In the genomic region with DNA sequence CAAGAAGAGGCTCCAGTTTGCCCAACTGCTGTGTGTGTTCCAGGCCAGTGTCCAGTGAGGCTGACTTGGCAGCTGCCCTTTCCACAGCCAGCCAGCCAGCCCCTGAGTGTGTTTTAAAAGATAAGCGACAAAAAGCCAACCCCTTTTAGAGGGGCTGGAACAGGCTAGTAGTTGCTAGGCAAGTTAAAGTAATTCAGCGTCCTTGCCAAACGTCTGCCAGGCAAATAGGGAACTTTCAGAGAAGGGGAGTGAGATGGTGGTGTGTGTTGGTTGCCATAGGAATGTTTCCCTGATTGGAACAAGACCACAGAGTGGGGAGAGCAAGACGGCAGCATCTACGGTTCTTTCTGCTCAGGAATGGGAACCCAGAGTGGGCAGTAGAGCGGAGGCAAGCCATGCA, we compare ENCODE assay signal across 2 cellular contexts.
TF ChIP-seq lines count a peak whose summit lies in the region.

No MANE protein-coding gene starts in this region.

TF ChIP-seq in GM23338, 12 proteins besides CTCF, POLR2A, EP300 and RAD21:
- TF ChIP-seq NANOG (IDR thresholded peaks at IDR 0.05; ENCODE audit: borderline replicate concordance) (no peak), CREB1 (CRISPR knock-in tag; IDR thresholded peaks at IDR 0.05; ENCODE audit: low read depth) (no peak), ZNF114 (CRISPR knock-in tag; IDR thresholded peaks at IDR 0.05) (no peak), EZH2 (IDR thresholded peaks at IDR 0.05; ENCODE audit: low read depth, unreplicated experiment) (no peak), POLR2AphosphoS5 (IDR thresholded peaks at IDR 0.05; ENCODE audit: low read depth) (no peak)
- TF ChIP-seq, protein P1, sequence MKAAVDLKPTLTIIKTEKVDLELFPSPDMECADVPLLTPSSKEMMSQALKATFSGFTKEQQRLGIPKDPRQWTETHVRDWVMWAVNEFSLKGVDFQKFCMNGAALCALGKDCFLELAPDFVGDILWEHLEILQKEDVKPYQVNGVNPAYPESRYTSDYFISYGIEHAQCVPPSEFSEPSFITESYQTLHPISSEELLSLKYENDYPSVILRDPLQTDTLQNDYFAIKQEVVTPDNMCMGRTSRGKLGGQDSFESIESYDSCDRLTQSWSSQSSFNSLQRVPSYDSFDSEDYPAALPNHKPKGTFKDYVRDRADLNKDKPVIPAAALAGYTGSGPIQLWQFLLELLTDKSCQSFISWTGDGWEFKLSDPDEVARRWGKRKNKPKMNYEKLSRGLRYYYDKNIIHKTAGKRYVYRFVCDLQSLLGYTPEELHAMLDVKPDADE (IDR thresholded peaks at IDR 0.05) = no peak
- TF ChIP-seq, protein P2, sequence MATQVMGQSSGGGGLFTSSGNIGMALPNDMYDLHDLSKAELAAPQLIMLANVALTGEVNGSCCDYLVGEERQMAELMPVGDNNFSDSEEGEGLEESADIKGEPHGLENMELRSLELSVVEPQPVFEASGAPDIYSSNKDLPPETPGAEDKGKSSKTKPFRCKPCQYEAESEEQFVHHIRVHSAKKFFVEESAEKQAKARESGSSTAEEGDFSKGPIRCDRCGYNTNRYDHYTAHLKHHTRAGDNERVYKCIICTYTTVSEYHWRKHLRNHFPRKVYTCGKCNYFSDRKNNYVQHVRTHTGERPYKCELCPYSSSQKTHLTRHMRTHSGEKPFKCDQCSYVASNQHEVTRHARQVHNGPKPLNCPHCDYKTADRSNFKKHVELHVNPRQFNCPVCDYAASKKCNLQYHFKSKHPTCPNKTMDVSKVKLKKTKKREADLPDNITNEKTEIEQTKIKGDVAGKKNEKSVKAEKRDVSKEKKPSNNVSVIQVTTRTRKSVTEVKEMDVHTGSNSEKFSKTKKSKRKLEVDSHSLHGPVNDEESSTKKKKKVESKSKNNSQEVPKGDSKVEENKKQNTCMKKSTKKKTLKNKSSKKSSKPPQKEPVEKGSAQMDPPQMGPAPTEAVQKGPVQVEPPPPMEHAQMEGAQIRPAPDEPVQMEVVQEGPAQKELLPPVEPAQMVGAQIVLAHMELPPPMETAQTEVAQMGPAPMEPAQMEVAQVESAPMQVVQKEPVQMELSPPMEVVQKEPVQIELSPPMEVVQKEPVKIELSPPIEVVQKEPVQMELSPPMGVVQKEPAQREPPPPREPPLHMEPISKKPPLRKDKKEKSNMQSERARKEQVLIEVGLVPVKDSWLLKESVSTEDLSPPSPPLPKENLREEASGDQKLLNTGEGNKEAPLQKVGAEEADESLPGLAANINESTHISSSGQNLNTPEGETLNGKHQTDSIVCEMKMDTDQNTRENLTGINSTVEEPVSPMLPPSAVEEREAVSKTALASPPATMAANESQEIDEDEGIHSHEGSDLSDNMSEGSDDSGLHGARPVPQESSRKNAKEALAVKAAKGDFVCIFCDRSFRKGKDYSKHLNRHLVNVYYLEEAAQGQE (IDR thresholded peaks at IDR 0.05; ENCODE audit: unreplicated experiment) = no peak
TF ChIP-seq in GM23338: peak in this region for 0.

TF ChIP-seq in SK-N-SH, 30 proteins besides CTCF, POLR2A, EP300 and RAD21:
- no peak for TF ChIP-seq TCF12 (IDR thresholded peaks at IDR 0.05)
- peak; percentile 71; the same call in 1 of the 2 replicates for TF ChIP-seq MXI1 (IDR thresholded peaks at IDR 0.05; ENCODE audit: low read depth, low read length)
- peak; percentile 12; the same call in 1 of the 2 replicates for TF ChIP-seq SMC3 (IDR thresholded peaks at IDR 0.05; ENCODE audit: low read depth, low read length)
- TF ChIP-seq RFX5 (IDR thresholded peaks at IDR 0.05; ENCODE audit: low read length) = peak; percentile 98
- TF ChIP-seq, protein P3, sequence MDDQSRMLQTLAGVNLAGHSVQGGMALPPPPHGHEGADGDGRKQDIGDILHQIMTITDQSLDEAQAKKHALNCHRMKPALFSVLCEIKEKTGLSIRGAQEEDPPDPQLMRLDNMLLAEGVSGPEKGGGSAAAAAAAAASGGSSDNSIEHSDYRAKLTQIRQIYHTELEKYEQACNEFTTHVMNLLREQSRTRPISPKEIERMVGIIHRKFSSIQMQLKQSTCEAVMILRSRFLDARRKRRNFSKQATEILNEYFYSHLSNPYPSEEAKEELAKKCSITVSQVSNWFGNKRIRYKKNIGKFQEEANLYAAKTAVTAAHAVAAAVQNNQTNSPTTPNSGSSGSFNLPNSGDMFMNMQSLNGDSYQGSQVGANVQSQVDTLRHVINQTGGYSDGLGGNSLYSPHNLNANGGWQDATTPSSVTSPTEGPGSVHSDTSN (IDR thresholded peaks at IDR 0.05) = no peak
- TF ChIP-seq GATA2 (CRISPR knock-in tag; IDR thresholded peaks at IDR 0.05) = peak; percentile 81
- TF ChIP-seq FOXJ3 (CRISPR knock-in tag; IDR thresholded peaks at IDR 0.05) = 0 out of 2 replicates have a peak, but pooled peaks have one; percentile 71
- TF ChIP-seq CHD2 (IDR thresholded peaks at IDR 0.05; ENCODE audit: low read length, partially characterized antibody) = no peak
- no peak for TF ChIP-seq RXRA (IDR thresholded peaks at IDR 0.05; ENCODE audit: borderline replicate concordance, low read depth)
- no peak for TF ChIP-seq MEF2A (IDR thresholded peaks at IDR 0.05; ENCODE audit: borderline replicate concordance, low read depth)
- no peak for TF ChIP-seq TEAD4 (IDR thresholded peaks at IDR 0.05; ENCODE audit: borderline replicate concordance, insufficient read depth)
- TF ChIP-seq POLR2AphosphoS5 (IDR thresholded peaks at IDR 0.05; ENCODE audit: low read depth, low read length) = no peak
- no peak for TF ChIP-seq TAF1 (IDR thresholded peaks at IDR 0.05; ENCODE audit: borderline replicate concordance, low read depth, low read length)
- no peak for TF ChIP-seq FOXM1 (IDR thresholded peaks at IDR 0.05; ENCODE audit: low read depth)
- 0 out of 2 replicates have a peak, but pooled peaks have one; percentile 58 for TF ChIP-seq RCOR1 (IDR thresholded peaks at IDR 0.05; ENCODE audit: low read length)
- TF ChIP-seq, protein P4, sequence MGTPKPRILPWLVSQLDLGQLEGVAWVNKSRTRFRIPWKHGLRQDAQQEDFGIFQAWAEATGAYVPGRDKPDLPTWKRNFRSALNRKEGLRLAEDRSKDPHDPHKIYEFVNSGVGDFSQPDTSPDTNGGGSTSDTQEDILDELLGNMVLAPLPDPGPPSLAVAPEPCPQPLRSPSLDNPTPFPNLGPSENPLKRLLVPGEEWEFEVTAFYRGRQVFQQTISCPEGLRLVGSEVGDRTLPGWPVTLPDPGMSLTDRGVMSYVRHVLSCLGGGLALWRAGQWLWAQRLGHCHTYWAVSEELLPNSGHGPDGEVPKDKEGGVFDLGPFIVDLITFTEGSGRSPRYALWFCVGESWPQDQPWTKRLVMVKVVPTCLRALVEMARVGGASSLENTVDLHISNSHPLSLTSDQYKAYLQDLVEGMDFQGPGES (IDR thresholded peaks at IDR 0.05; ENCODE audit: low read depth, low read length) = no peak
